In the genomic region with DNA sequence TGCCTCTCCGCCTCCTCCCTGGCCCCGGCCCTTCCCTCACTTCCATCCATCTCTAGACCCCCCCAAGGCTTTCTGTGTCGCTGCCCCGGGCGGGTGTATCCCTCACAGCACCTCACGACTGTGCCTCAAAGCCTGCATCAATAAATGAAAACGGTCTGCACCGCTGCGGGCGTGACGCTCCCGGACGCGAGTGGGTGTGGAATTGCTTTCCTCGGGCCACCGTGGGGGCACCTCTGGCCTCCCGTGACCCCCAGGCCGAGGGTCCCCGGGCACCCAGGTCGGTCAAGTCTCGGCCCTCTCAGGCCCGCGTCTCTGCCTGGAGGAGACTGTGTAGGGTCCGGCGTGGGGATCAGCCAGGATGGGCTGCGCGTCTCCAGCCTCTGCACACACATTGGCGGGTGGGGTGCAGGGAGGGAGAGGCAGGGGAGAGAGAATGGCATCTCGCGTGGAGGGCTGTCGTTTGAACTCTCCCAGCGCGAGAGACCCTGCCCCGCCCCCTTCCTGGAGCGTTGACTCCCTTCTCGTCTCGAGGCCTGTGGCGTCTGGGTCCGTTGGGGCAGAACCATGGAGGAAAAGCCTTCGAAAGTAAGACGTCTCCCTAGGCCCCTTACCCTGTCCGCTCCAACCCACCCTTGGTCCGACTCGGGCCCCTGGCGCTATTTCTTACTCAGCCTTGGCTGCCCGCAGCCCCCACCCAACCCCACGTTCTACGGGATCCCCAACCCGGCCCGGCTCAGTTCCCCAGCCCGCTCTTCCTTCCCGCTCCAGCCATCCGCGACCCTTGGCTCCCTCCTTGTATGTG, we compare ENCODE assay signal across 9 cellular contexts. TPM values are rescaled to one million over a fixed set of nuclear protein-coding genes. Genes with fewer than 3 reads are reported as not detected.
DNase-seq lines count a peak whose midpoint lies in the region; ATAC-seq, FAIRE-seq and TF ChIP-seq lines count a peak whose summit lies in the region.
"Had no signal": no experiment of that assay in that cellular context is flagged by ENCODE, and none has a peak within 500 bp of the region (broad histone marks: within the 10 kb centered on the region; RNA-seq: fewer than 3 reads in every experiment).

A gene with protein sequence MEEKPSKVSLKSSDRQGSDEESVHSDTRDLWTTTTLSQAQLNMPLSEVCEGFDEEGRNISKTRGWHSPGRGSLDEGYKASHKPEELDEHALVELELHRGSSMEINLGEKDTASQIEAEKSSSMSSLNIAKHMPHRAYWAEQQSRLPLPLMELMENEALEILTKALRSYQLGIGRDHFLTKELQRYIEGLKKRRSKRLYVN (plus strand): TSS at position 512 of the 802 bp plus-strand sequence. CDS start 53 bp downstream, at position 565.

- no peak for ATAC-seq in activated CD4-positive, alpha-beta T cell treated with anti-CD3 and anti-CD28 coated beads for 36 hours
- no peak for ATAC-seq in thoracic aorta (ENCODE audit: insufficient number of reproducible peaks, low FRiP score, low read depth)
- ATAC-seq in HG02852 (IDR thresholded peaks at IDR 0.05; ENCODE audit: unreplicated experiment) = no peak
- no peak for ATAC-seq in GM21825 (IDR thresholded peaks at IDR 0.05; ENCODE audit: unreplicated experiment)

- H3K9me3 Mint-ChIP-seq in activated CD4-positive, alpha-beta T cell treated with anti-CD3 and anti-CD28 coated beads for 36 hours (ENCODE audit: low read depth) = no peaks in the 10 kb centered on the region
- no peaks in the 10 kb centered on the region for H3K9me3 Mint-ChIP-seq in astrocyte (ENCODE audit: unreplicated experiment)

- FAIRE-seq in astrocyte (lab: Jason Lieb, UNC) = no peak
- FAIRE-seq: D721Med had no signal

- H3K4me3 ChIP-seq in astrocyte (ENCODE audit: insufficient read depth, low read depth, low read length) (peak within 1 kb of the TSS; percentile 34), thoracic aorta (peak within 1 kb of the TSS; percentile 69)

- H3K4me1 ChIP-seq in astrocyte (ENCODE audit: insufficient read depth, low read length) (peaks cover 11% of the 10 kb centered on the region), thoracic aorta (ENCODE audit: control insufficient read depth in 1 of 2, low read depth in 2 of 2) (peaks cover 13 to 33% of the 10 kb centered on the region in 2 donors)

- peak within 1 kb of the TSS; percentile 64 for H2AFZ ChIP-seq in astrocyte (ENCODE audit: low read depth, low read length)

- POLR2A ChIA-PET in activated CD4-positive, alpha-beta T cell treated with anti-CD3 and anti-CD28 coated beads for 36 hours (lab: Charles Lee) = no interaction called here

- H3K27ac ChIP-seq in astrocyte (ENCODE audit: low read depth, low read length) (no peak within 1 kb of the TSS), thoracic aorta (no peak within 1 kb of the TSS)

- H3K27me3 Mint-ChIP-seq in activated CD4-positive, alpha-beta T cell treated with anti-CD3 and anti-CD28 coated beads for 36 hours = peaks cover 50% of the 10 kb centered on the region
- peaks cover 57% of the 10 kb centered on the region for H3K27me3 Mint-ChIP-seq in astrocyte (ENCODE audit: low read depth, unreplicated experiment)

- CTCF ChIA-PET in activated CD4-positive, alpha-beta T cell treated with anti-CD3 and anti-CD28 coated beads for 36 hours (lab: Charles Lee) = interaction anchor here (0.7 to 5.4 kb wide), 19 partner anchors 7 to 96 kb away, joined by 3 to 111 read pairs (median 5); partner anchors contain the start of genes BAD, FERMT3, GPR137 and KCNK4

- no peaks in the 10 kb centered on the region for H3K36me3 Mint-ChIP-seq in activated CD4-positive, alpha-beta T cell treated with anti-CD3 and anti-CD28 coated beads for 36 hours (ENCODE audit: low read depth)
- no peaks in the 10 kb centered on the region for H3K36me3 Mint-ChIP-seq in astrocyte (ENCODE audit: low read depth, unreplicated experiment)

- peak within 1 kb of the TSS; percentile 81 for H3K4me2 ChIP-seq in astrocyte (ENCODE audit: low read length)

- intact Hi-C loops in activated CD4-positive, alpha-beta T cell treated with anti-CD3 and anti-CD28 coated beads for 36 hours (cut with DNase I, micrococcal nuclease) = loop anchor here (1.0 to 10.0 kb wide), 4 partner anchors 300 to 1415 kb away; partner anchors contain the start of genes OTUB1 (in 1 of the 2), SLC3A2 (in 1 of the 2) and ZFTA (in 1 of the 2)

- no peaks in the 10 kb centered on the region for H3K79me2 ChIP-seq in astrocyte (ENCODE audit: insufficient read depth, low read length)

- no peak within 1 kb of the TSS for H3K9ac ChIP-seq in astrocyte (ENCODE audit: low read length)

- H3K4me1 Mint-ChIP-seq in activated CD4-positive, alpha-beta T cell treated with anti-CD3 and anti-CD28 coated beads for 36 hours = peaks cover 23% of the 10 kb centered on the region
- peaks cover 5% of the 10 kb centered on the region for H3K4me1 Mint-ChIP-seq in astrocyte (ENCODE audit: low read depth, unreplicated experiment)

- H3K27ac Mint-ChIP-seq in activated CD4-positive, alpha-beta T cell treated with anti-CD3 and anti-CD28 coated beads for 36 hours = no peak within 1 kb of the TSS
- no peak within 1 kb of the TSS for H3K27ac Mint-ChIP-seq in astrocyte (ENCODE audit: unreplicated experiment)

- H3K27me3 ChIP-seq in astrocyte (ENCODE audit: insufficient read depth, low read length) (peaks cover 57% of the 10 kb centered on the region), thoracic aorta (replicated peaks; ENCODE audit: insufficient read depth) (peaks cover 19% of the 10 kb centered on the region)

- peaks cover 5% of the 10 kb centered on the region for H4K20me1 ChIP-seq in astrocyte (ENCODE audit: insufficient read depth, low read length)

- no peaks in the 10 kb centered on the region for H3K9me3 ChIP-seq in astrocyte (ENCODE audit: insufficient read depth, low read depth, low read length)
- H3K9me3 ChIP-seq in thoracic aorta = no peaks in the 10 kb centered on the region

- DNase-seq in activated CD4-positive, alpha-beta T cell treated with anti-CD3 and anti-CD28 coated beads for 36 hours = peak; percentile 37
- no peak for DNase-seq in activated CD4-positive, alpha-beta T cell treated with anti-CD3 and anti-CD28 coated beads, Interleukin-2, amount 50 U/mL, for 1 hour
- DNase-seq in astrocyte (ENCODE audit: low read depth) = no peak
- peak; percentile 43 for DNase-seq in left kidney (ENCODE audit: low read depth, low spot score)
- DNase-seq in thoracic aorta (ENCODE audit: low spot score) = no peak
- DNase-seq in NCI-H187 treated with DMSO at 0.1 percent for 48 hours (lab: John Stamatoyannopoulos, UW) = no peak

- H3K36me3 ChIP-seq in astrocyte (ENCODE audit: insufficient read depth, low read length) (no peaks in the 10 kb centered on the region), thoracic aorta (no peaks in the 10 kb centered on the region)

- H3K4me3 Mint-ChIP-seq in activated CD4-positive, alpha-beta T cell treated with anti-CD3 and anti-CD28 coated beads for 36 hours = peak within 1 kb of the TSS; percentile 56
- H3K4me3 Mint-ChIP-seq in astrocyte (ENCODE audit: unreplicated experiment) = peak within 1 kb of the TSS; percentile 50

- TF ChIP-seq CTCF in astrocyte (IDR thresholded peaks at IDR 0.05; ENCODE audit: insufficient read depth, low read depth, low read length) = no peak
- TF ChIP-seq CTCF in thoracic aorta (IDR thresholded peaks at IDR 0.05) = no peak

RNA-seq across cellular contexts. Expression of the gene that starts here (rescaled TPM):
- under 1 TPM in 1 of 2 experiments, not detected in 1; 0.39 TPM for total RNA-seq in activated CD4-positive, alpha-beta T cell treated with anti-CD3 and anti-CD28 coated beads for 36 hours
- total RNA-seq in astrocyte (not detected in 2 replicates), thoracic aorta (not detected)

Comparison
In these comparisons a context has a peak if more than half of its experiments do, and no peak if none do; other contexts are left out.
1. Peak in DNase-seq in activated CD4-positive, alpha-beta T cell treated with anti-CD3 and anti-CD28 coated beads for 36 hours; RNA of the gene not detected or under 1 TPM.